In genomic region chr1:19646366-19646765, GRCh38 we compare ENCODE assay signal across 1 cellular context.
TF ChIP-seq lines count a peak whose summit lies in the region.

No MANE protein-coding gene starts in this region.

TF ChIP-seq in IMR-90, 13 proteins besides CTCF, POLR2A, EP300 and RAD21 (continued from another document):
- TF ChIP-seq ELK1 (IDR thresholded peaks at IDR 0.05; ENCODE audit: borderline replicate concordance, low read depth, low read length) (no peak), SMC3 (IDR thresholded peaks at IDR 0.05; ENCODE audit: low read depth, low read length) (no peak), CHD1 (IDR thresholded peaks at IDR 0.05; ENCODE audit: low read depth, low read length) (no peak)
